ENCODE assay signal across 17 cellular contexts in the genomic region with DNA sequence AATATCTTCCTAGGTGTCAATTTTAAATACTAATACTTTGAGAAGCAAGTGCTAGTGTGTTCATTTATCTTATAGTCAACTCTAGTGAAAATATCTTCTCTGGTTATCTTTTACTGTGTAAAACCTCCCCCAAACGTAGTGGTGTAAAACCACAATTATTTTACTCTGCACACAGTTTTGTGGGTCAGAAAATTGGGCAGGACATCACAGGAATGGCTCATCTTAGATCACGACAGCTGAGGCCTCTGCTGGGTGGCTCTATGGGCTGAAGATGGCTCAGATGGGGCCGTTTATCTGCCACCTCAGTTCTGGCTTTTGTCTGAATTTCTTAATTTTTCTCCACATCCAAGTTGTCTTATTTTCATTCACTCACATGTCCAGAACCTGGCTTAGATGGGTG.
DNase-seq lines count a peak whose midpoint lies in the region; FAIRE-seq and TF ChIP-seq lines count a peak whose summit lies in the region.
"Had no signal": no experiment of that assay in that cellular context is flagged by ENCODE, and none has a peak within 500 bp of the region (broad histone marks: within the 10 kb centered on the region; RNA-seq: fewer than 3 reads in every experiment).

No MANE protein-coding gene starts in this region.

- no peak overlapping the region for H2BK5ac ChIP-seq in mesendoderm (ENCODE audit: low read length)
- H2BK5ac ChIP-seq in neuronal stem cell (ENCODE audit: low read length) = no peak overlapping the region

- TF ChIP-seq EP300 in sigmoid colon (IDR thresholded peaks at IDR 0.05) = no peak

- H3K27me3 ChIP-seq in mesendoderm (ENCODE audit: insufficient read depth, low read length, poor library complexity) (no peaks in the 10 kb centered on the region), neuronal stem cell (ENCODE audit: control insufficient read depth in 3 of 3, insufficient read depth in 3 of 3, low read depth in 1 of 3, low read length in 3 of 3) (no peaks in the 10 kb centered on the region), breast epithelium (no peaks in the 10 kb centered on the region), sigmoid colon (no peaks in the 10 kb centered on the region)
- H3K27me3 ChIP-seq: BLaER1 had no signal

- no peak overlapping the region for H2AK5ac ChIP-seq in mesendoderm (ENCODE audit: low read length)
- no peak overlapping the region for H2AK5ac ChIP-seq in neuronal stem cell (ENCODE audit: low read depth, low read length)

- DNase-seq in LHCN-M2 (ENCODE audit: low read depth) = peak; percentile 42
- DNase-seq in RPMI7951 (ENCODE audit: low read depth) = peak; percentile 12
- no peak for DNase-seq in mesendoderm
- no peak for DNase-seq in neuronal stem cell (ENCODE audit: low spot score)
- DNase-seq in breast epithelium (ENCODE audit: low spot score in 2 of 2) = no peak
- no peak for DNase-seq in urothelium cell line (ENCODE audit: low spot score)
- no peak for DNase-seq in sigmoid colon
- DNase-seq in NCI-H226 = no peak
- DNase-seq: 8988T; AML-193; Caco-2; CD8-positive, alpha-beta memory T cell; GF-D8; H9 had no signal

- no peak overlapping the region for H3K56ac ChIP-seq in mesendoderm (ENCODE audit: low read length)

- no peak overlapping the region for H3K14ac ChIP-seq in neuronal stem cell (ENCODE audit: low read length)

- H2AFZ ChIP-seq in neuronal stem cell (ENCODE audit: low read length) = peak overlapping the region; percentile 12
- H2AFZ ChIP-seq: GM23338 had no signal

- H4K5ac ChIP-seq in mesendoderm (ENCODE audit: low read length) = no peak overlapping the region

- TF ChIP-seq CTCF in breast epithelium (IDR thresholded peaks at IDR 0.05) (no peak), sigmoid colon (IDR thresholded peaks at IDR 0.05) (no peak)

- no peak for TF ChIP-seq POLR2A in breast epithelium (IDR thresholded peaks at IDR 0.05)
- no peak for TF ChIP-seq POLR2A in sigmoid colon (IDR thresholded peaks at IDR 0.05)

- H3K9me3 ChIP-seq in neuronal stem cell (replicated peaks in 1 of 2; ENCODE audit: control insufficient read depth in 2 of 2, insufficient read depth in 1 of 2, low read depth in 1 of 2, low read length in 2 of 2) (no peaks in the 10 kb centered on the region), breast epithelium (no peaks in the 10 kb centered on the region), sigmoid colon (no peaks in the 10 kb centered on the region)
- H3K9me3 ChIP-seq: BLaER1, Caco-2 had no signal

- H4K8ac ChIP-seq in mesendoderm (ENCODE audit: low read depth, low read length) (peak overlapping the region; percentile 65), neuronal stem cell (ENCODE audit: low read depth, low read length) (no peak overlapping the region)

- H3K4me1 ChIP-seq in mesendoderm (ENCODE audit: control insufficient read depth, low read depth, low read length) = no peaks in the 10 kb centered on the region
- H3K4me1 ChIP-seq in neuronal stem cell (ENCODE audit: control insufficient read depth in 2 of 2, insufficient read depth in 1 of 2, low read depth in 1 of 2, low read length in 2 of 2) = no peaks in the 10 kb centered on the region
- no peaks in the 10 kb centered on the region for H3K4me1 ChIP-seq in breast epithelium
- no peaks in the 10 kb centered on the region for H3K4me1 ChIP-seq in sigmoid colon
- H3K4me1 ChIP-seq: BLaER1, Caco-2 had no signal

- no CpG with 5 or more reads among the region's 3 CpGs for WGBS in mesendoderm (ENCODE audit: extremely low coverage, insufficient coverage, low lambda C conversion rate)
- WGBS in neuronal stem cell (ENCODE audit: extremely low coverage in 2 of 2, insufficient read length in 2 of 2, insufficient replicate concordance in 1 of 2), 2 donors = no CpG with 5 or more reads among the region's 3 CpGs
- WGBS in sigmoid colon, 2 donors = 39 to 41% methylated on average over 3 of the region's 3 CpGs

- H3K79me1 ChIP-seq in mesendoderm (ENCODE audit: low read length) (no peaks in the 10 kb centered on the region), neuronal stem cell (ENCODE audit: low read depth, low read length) (no peaks in the 10 kb centered on the region)

- H2BK120ac ChIP-seq in mesendoderm (ENCODE audit: low read depth, low read length) = no peak overlapping the region
- no peak overlapping the region for H2BK120ac ChIP-seq in neuronal stem cell (ENCODE audit: low read depth, low read length)

- no peak overlapping the region for H4K91ac ChIP-seq in neuronal stem cell (ENCODE audit: low read depth, low read length, poor library complexity)

- no peak overlapping the region for H2BK15ac ChIP-seq in mesendoderm (replicated peaks; ENCODE audit: low read depth)
- no peak overlapping the region for H2BK15ac ChIP-seq in neuronal stem cell (ENCODE audit: low read length)

- no peaks in the 10 kb centered on the region for H3K79me2 ChIP-seq in mesendoderm (ENCODE audit: control insufficient read depth, insufficient read depth, low read length)

- H3K27ac ChIP-seq in mesendoderm (ENCODE audit: low read depth, low read length) (no peak overlapping the region), neuronal stem cell (replicated peaks; ENCODE audit: low read length) (no peak overlapping the region), breast epithelium (no peak overlapping the region), sigmoid colon (no peak overlapping the region)
- H3K27ac ChIP-seq: BLaER1, HL-60 had no signal

- H3K9ac ChIP-seq in mesendoderm (ENCODE audit: low read length) (no peak overlapping the region), neuronal stem cell (ENCODE audit: low read depth, low read length, poor library complexity) (no peak overlapping the region)
- H3K9ac ChIP-seq: BLaER1 had no signal

- no peak for FAIRE-seq in urothelium cell line (lab: Jason Lieb, UNC)

- H2BK12ac ChIP-seq in neuronal stem cell (ENCODE audit: low read length) = no peak overlapping the region

- H3K4me3 ChIP-seq in mesendoderm (ENCODE audit: low read length) (no peak overlapping the region), neuronal stem cell (ENCODE audit: low read length in 2 of 2) (no peak overlapping the region), breast epithelium (no peak overlapping the region), sigmoid colon (no peak overlapping the region)
- H3K4me3 ChIP-seq: BLaER1, GM23338 had no signal

- H3K4me2 ChIP-seq in mesendoderm (ENCODE audit: low read length) (no peak overlapping the region), neuronal stem cell (ENCODE audit: insufficient read depth, low read length, poor library complexity, severe bottlenecking) (no peak overlapping the region)
- H3K4me2 ChIP-seq: BLaER1, GM23338 had no signal

- H3K36me3 ChIP-seq in mesendoderm (ENCODE audit: control insufficient read depth, insufficient read depth, low read length) (no peaks in the 10 kb centered on the region), neuronal stem cell (replicated peaks in 1 of 2; ENCODE audit: control insufficient read depth in 2 of 2, insufficient read depth in 2 of 2, low read length in 2 of 2) (no peaks in the 10 kb centered on the region), breast epithelium (no peaks in the 10 kb centered on the region), sigmoid colon (no peaks in the 10 kb centered on the region)
- H3K36me3 ChIP-seq: BLaER1 had no signal

- no peak overlapping the region for H3K23ac ChIP-seq in mesendoderm (ENCODE audit: low read length)
- H3K23ac ChIP-seq in neuronal stem cell (ENCODE audit: low read depth, low read length, poor library complexity) = no peak overlapping the region

- H3K4ac ChIP-seq in mesendoderm (ENCODE audit: low read depth, low read length) (no peak overlapping the region), neuronal stem cell (ENCODE audit: low read length) (no peak overlapping the region)

- H3K18ac ChIP-seq in mesendoderm (ENCODE audit: low read length) (no peak overlapping the region), neuronal stem cell (ENCODE audit: low read length) (no peak overlapping the region)

- intact Hi-C loops in breast epithelium (cut with DNase I; ENCODE audit: low total_unique reads) (no loop called here), sigmoid colon (cut with DNase I) (no loop called here)

Comparison
In these comparisons a context has a peak if more than half of its experiments do, and no peak if none do; other contexts are left out.
1. DNase-seq: peak in LHCN-M2 (single experiment) and RPMI7951 (single experiment); none in mesendoderm (single experiment), neuronal stem cell (single experiment), breast epithelium (0 of 2), urothelium cell line (single experiment), sigmoid colon (single experiment) and NCI-H226 (single experiment).